In genomic region chr16:89587676-89588075, GRCh38 we compare ENCODE assay signal across 6 cellular contexts. TPM values are rescaled to one million over a fixed set of nuclear protein-coding genes. Genes with fewer than 3 reads are reported as not detected.
"Had no signal": no experiment of that assay in that cellular context is flagged by ENCODE, and none has a peak within 500 bp of the region (broad histone marks: within the 10 kb centered on the region; RNA-seq: fewer than 3 reads in every experiment).

No MANE protein-coding gene starts in this region.

RNA-seq across cellular contexts. Expression of gene CPNE7, which starts 12.1 kb away (rescaled TPM):
- total RNA-seq: OCI-LY7, Right ventricle myocardium inferior, Right ventricle myocardium superior, SJCRH30 had no signal

RNA-seq across cellular contexts. Expression of gene DPEP1, which starts 25.8 kb away (rescaled TPM):
- total RNA-seq: OCI-LY7, PC-3, PC-9, Right ventricle myocardium inferior, Right ventricle myocardium superior had no signal
